ENCODE assay signal across 9 cellular contexts in the genomic region with DNA sequence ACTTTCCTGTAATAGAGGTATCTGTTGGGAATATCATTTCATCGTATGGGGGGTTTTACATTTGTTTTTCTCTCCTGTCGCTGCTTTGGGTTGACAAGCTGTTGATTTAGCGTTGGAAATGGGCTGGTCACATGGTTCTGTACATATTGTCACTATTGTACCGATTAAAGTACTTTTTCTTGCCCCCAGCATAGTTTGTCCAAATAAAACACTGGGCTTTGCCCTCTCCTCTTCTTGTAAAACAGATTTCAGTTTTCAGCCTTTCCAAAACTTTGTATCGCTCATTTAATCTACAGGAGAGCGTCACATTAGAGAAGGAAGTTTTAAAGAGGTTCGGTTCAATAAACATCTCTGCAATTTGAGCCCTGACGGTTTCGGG. TPM values are rescaled to one million over a fixed set of nuclear protein-coding genes. Genes with fewer than 3 reads are reported as not detected.
DNase-seq lines count a peak whose midpoint lies in the region; ATAC-seq, FAIRE-seq and TF ChIP-seq lines count a peak whose summit lies in the region.
"Had no signal": no experiment of that assay in that cellular context is flagged by ENCODE, and none has a peak within 500 bp of the region (broad histone marks: within the 10 kb centered on the region; RNA-seq: fewer than 3 reads in every experiment).

No MANE protein-coding gene starts in this region.

- H2BK5ac ChIP-seq in mesenchymal stem cell (ENCODE audit: low read depth, low read length, poor library complexity, severe bottlenecking), result no peak overlapping the region

- H4K20me1 ChIP-seq in GM12878 (ENCODE audit: control insufficient read depth, insufficient read depth), result peaks cover 2% of the 10 kb centered on the region; the same call in 1 of the 2 replicates

- no peak for DNase-seq in cardiac muscle cell (ENCODE audit: low read depth in 1 of 2, low spot score in 1 of 2)
- DNase-seq in Right ventricle myocardium inferior (ENCODE audit: missing footprints), result no peak
- no peak for DNase-seq in GM12878 (ENCODE audit: low read depth, low spot score)
- DNase-seq in mesenchymal stem cell, result no peak
- no peak for DNase-seq in upper lobe of left lung
- DNase-seq in sciatic nerve (ENCODE audit: low spot score), result no peak

- no peak overlapping the region for H3K23ac ChIP-seq in mesenchymal stem cell (ENCODE audit: low read length in 2 of 2)

- no peak overlapping the region for H2BK120ac ChIP-seq in mesenchymal stem cell (ENCODE audit: low read depth, low read length)

- H3K14ac ChIP-seq in mesenchymal stem cell (ENCODE audit: low read length in 2 of 2), result no peak overlapping the region

- peak overlapping the region; percentile 2; the same call in 1 of the 2 replicates for H2AFZ ChIP-seq in GM12878 (ENCODE audit: control insufficient read depth, low read depth, low read length)
- H2AFZ ChIP-seq in mesenchymal stem cell (ENCODE audit: low read depth, low read length), result no peak overlapping the region

- TF ChIP-seq RAD21 in GM12878 (IDR thresholded peaks at IDR 0.05; ENCODE audit: insufficient read depth, low read depth, low read length), result no peak

- peaks cover 3% of the 10 kb centered on the region for H3K79me2 ChIP-seq in GM12878 (ENCODE audit: control insufficient read depth, insufficient read depth, low read length)

- no peak overlapping the region for H2BK15ac ChIP-seq in mesenchymal stem cell (ENCODE audit: low read depth, poor library complexity, severe bottlenecking)

- in situ Hi-C loops in GM12878 (cut with MboI), result no loop called here

- TF ChIP-seq POLR2A in GM12878 (IDR thresholded peaks at IDR 0.05; ENCODE audit: low read depth, low read length), result no peak
- TF ChIP-seq POLR2A in upper lobe of left lung (IDR thresholded peaks at IDR 0.05), result no peak

- SMC1A ChIA-PET in GM12878 (lab: Charles Lee; ENCODE audit: uncharacterized antibody, unreplicated experiment), result no interaction called here

- no peak overlapping the region for H2AK5ac ChIP-seq in mesenchymal stem cell (ENCODE audit: low read length, severe bottlenecking)

- H3K27me3 ChIP-seq in cardiac muscle cell (peaks cover 55% of the 10 kb centered on the region), GM12878 (replicated peaks in 1 of 2; ENCODE audit: control insufficient read depth in 2 of 2, insufficient read depth in 2 of 2, low read length in 1 of 2) (peaks cover 3 to 14% of the 10 kb centered on the region in 2 experiments), mesenchymal stem cell (ENCODE audit: control insufficient read depth in 1 of 2, insufficient read depth in 1 of 2, low read length in 2 of 2) (peaks cover 22 to 29% of the 10 kb centered on the region in 2 experiments), upper lobe of left lung (peaks cover 0 to 3% (median 1%) of the 10 kb centered on the region in 4 donors)

- WGBS in GM12878 (ENCODE audit: insufficient coverage, insufficient replicate concordance, low lambda C conversion rate, missing lambda C conversion rate), result 7% methylated on average over 9 of the region's 9 CpGs
- 1% methylated on average over 8 of the region's 9 CpGs for WGBS in mesenchymal stem cell
- 3 to 5% methylated on average over 9 of the region's 9 CpGs for WGBS in upper lobe of left lung, 2 donors

- H4K91ac ChIP-seq in mesenchymal stem cell (ENCODE audit: low read length), result no peak overlapping the region

- ATAC-seq in Right ventricle myocardium inferior (no peak), GM12878 (no peak), upper lobe of left lung (ENCODE audit: low FRiP score in 2 of 2) (no peak), sciatic nerve (no peak), HG03045 (IDR thresholded peaks at IDR 0.05; ENCODE audit: unreplicated experiment) (no peak), GM19328 (IDR thresholded peaks at IDR 0.05; ENCODE audit: unreplicated experiment) (no peak)

- H2BK12ac ChIP-seq in mesenchymal stem cell (ENCODE audit: low read length in 2 of 2), result no peak overlapping the region

- H3K4me1 ChIP-seq in cardiac muscle cell (ENCODE audit: low read depth) (peaks cover 16% of the 10 kb centered on the region), GM12878 (ENCODE audit: control insufficient read depth, insufficient read depth, low read length) (peaks cover 13% of the 10 kb centered on the region), mesenchymal stem cell (ENCODE audit: control insufficient read depth, insufficient read depth, low read depth, low read length) (no peaks in the 10 kb centered on the region), upper lobe of left lung (peaks cover 24 to 40% (median 38%) of the 10 kb centered on the region in 4 donors)

- no peak overlapping the region for H3K27ac ChIP-seq in cardiac muscle cell
- no peak overlapping the region for H3K27ac ChIP-seq in GM12878 (ENCODE audit: control insufficient read depth, insufficient read depth)
- no peak overlapping the region for H3K27ac ChIP-seq in mesenchymal stem cell (ENCODE audit: low read length, poor library complexity, severe bottlenecking)
- H3K27ac ChIP-seq in upper lobe of left lung, result peak overlapping the region in 2 of 4 donors; percentile 30 to 84

- H3K4me3 ChIP-seq in cardiac muscle cell, result peak overlapping the region; percentile 59
- H3K4me3 ChIP-seq in GM12878, result peak overlapping the region; percentile 82
- H3K4me3 ChIP-seq in mesenchymal stem cell (ENCODE audit: insufficient read depth in 1 of 2, low read depth in 1 of 2, low read length in 2 of 2), result peak overlapping the region in 1 of 2 experiments; percentile 83
- H3K4me3 ChIP-seq in upper lobe of left lung, result peak overlapping the region; percentile 61 to 73 (median 68)

- intact Hi-C loops in Right ventricle myocardium inferior (cut with DNase I) (loop anchor here (5.0 to 10.0 kb wide), 6 partner anchors 112 to 800 kb away; a partner anchor contains a TSS), GM12878 (cut with micrococcal nuclease; ENCODE audit: unreplicated experiment) (loop anchor here (5.0 kb wide), 2 partner anchors 323 to 662 kb away; a partner anchor contains a TSS), sciatic nerve (cut with DNase I) (no loop called here)

- no peak for FAIRE-seq in GM12878 (lab: Jason Lieb, UNC)

- CTCF ChIA-PET in GM12878 (lab: Yijun Ruan, JAX), result interaction anchor here (1.3 to 2.1 kb wide), 3 partner anchors 11 to 331 kb away, joined by 4 to 6 read pairs (median 6); no protein-coding TSS in a partner anchor

- RAD21 ChIA-PET in GM12878 (lab: Charles Lee; ENCODE audit: unreplicated experiment), result interaction anchor here (1.1 to 1.5 kb wide), 4 partner anchors 9 to 53 kb away, joined by 3 to 6 read pairs (median 4); a partner anchor contains a TSS

- H3K4me2 ChIP-seq in GM12878 (ENCODE audit: control insufficient read depth, insufficient read depth) (peak overlapping the region; percentile 98), mesenchymal stem cell (ENCODE audit: low read length, poor library complexity, severe bottlenecking) (peak overlapping the region; percentile 79)

- H3K9ac ChIP-seq in GM12878 (ENCODE audit: control insufficient read depth, insufficient read depth, low read length) (peak overlapping the region; percentile 32; the same call in 1 of the 2 replicates), mesenchymal stem cell (ENCODE audit: low read length) (peak overlapping the region; percentile 87)

- POLR2A ChIA-PET in GM12878 (lab: Charles Lee), result interaction anchor here (0.6 to 1.8 kb wide), 2 partner anchors 9 to 477 kb away, joined by 3 to 9 read pairs; a partner anchor contains a TSS

- H3K4ac ChIP-seq in mesenchymal stem cell (ENCODE audit: low read depth in 1 of 2, low read length in 2 of 2), result no peak overlapping the region

- no peak overlapping the region for H4K8ac ChIP-seq in mesenchymal stem cell (ENCODE audit: low read length)

- no peaks in the 10 kb centered on the region for H3K9me3 ChIP-seq in cardiac muscle cell (ENCODE audit: low read depth)
- H3K9me3 ChIP-seq in GM12878 (replicated peaks; ENCODE audit: control insufficient read depth, insufficient read depth, low read length), result peaks cover 2% of the 10 kb centered on the region; the same call in 2 of the 3 replicates
- no peaks in the 10 kb centered on the region for H3K9me3 ChIP-seq in mesenchymal stem cell (ENCODE audit: control insufficient read depth, low read length)
- no peaks in the 10 kb centered on the region for H3K9me3 ChIP-seq in upper lobe of left lung

- TF ChIP-seq CTCF in cardiac muscle cell (IDR thresholded peaks at IDR 0.05; ENCODE audit: low read depth, low read length), result no peak
- no peak for TF ChIP-seq CTCF in GM12878 (IDR thresholded peaks at IDR 0.05 in 2 of 3, conservative IDR thresholded peaks at IDR 0.05 in 1 of 3; ENCODE audit: control insufficient read depth in 2 of 3, extremely low read depth in 1 of 3, insufficient read depth in 1 of 3, low read depth in 3 of 3, low read length in 3 of 3)
- TF ChIP-seq CTCF in upper lobe of left lung (IDR thresholded peaks at IDR 0.05), result no peak

- H3K36me3 ChIP-seq in cardiac muscle cell (peaks cover 21% of the 10 kb centered on the region), GM12878 (ENCODE audit: control insufficient read depth in 2 of 2, insufficient read depth in 2 of 2, low read length in 1 of 2) (peaks cover 2 to 10% of the 10 kb centered on the region in 2 experiments; a peak in 3 of 4 replicates), mesenchymal stem cell (ENCODE audit: control insufficient read depth in 1 of 2, insufficient read depth in 2 of 2, low read depth in 1 of 2, low read length in 2 of 2) (peaks cover 3 to 35% of the 10 kb centered on the region in 2 experiments), upper lobe of left lung (peaks cover 0 to 31% (median 16%) of the 10 kb centered on the region in 4 donors)

- peaks cover 8% of the 10 kb centered on the region for H3K79me1 ChIP-seq in mesenchymal stem cell (replicated peaks; ENCODE audit: low read length, poor library complexity, severe bottlenecking)

- TF ChIP-seq EP300 in GM12878 (IDR thresholded peaks at IDR 0.05; ENCODE audit: borderline replicate concordance in 1 of 2, control insufficient read depth in 1 of 2, low read depth in 2 of 2, low read length in 2 of 2), result no peak
- no peak for TF ChIP-seq EP300 in upper lobe of left lung (IDR thresholded peaks at IDR 0.05)

- no TSS peak for BruUV-seq in GM12878 (replicated peaks; lab: Mats Ljungman, UMichigan)

- no peak overlapping the region for H3K18ac ChIP-seq in mesenchymal stem cell (ENCODE audit: low read depth in 1 of 2, low read length in 2 of 2)

RNA-seq across cellular contexts. Expression of a gene that starts 4.0 kb away (rescaled TPM):
- 16.7 and 17.3 TPM in 2 replicates for total RNA-seq in cardiac muscle cell
- 10.4 and 12.9 TPM in 2 replicates for polyA plus RNA-seq in cardiac muscle cell
- total RNA-seq in Right ventricle myocardium inferior, result 34.4 TPM
- total RNA-seq in GM12878 (2013; cell fraction: nucleolus; rRNA removed), result 43.7 and 47.2 TPM in 2 replicates
- 27.5 and 34.6 TPM in 2 replicates for total RNA-seq in GM12878 (2014; rRNA removed)
- 31.5 and 32.4 TPM in 2 replicates for total RNA-seq in GM12878 (2014; rRNA removed; fragmentation: Illumina TruSeq; extraction: Trizol)
- 29.1 and 29.4 TPM in 2 replicates for total RNA-seq in GM12878 (2021)
- polyA plus RNA-seq in GM12878 (2011; ENCODE audit: low read depth), result 10.5 TPM
- 49.7 and 70.6 TPM in 2 replicates for polyA plus RNA-seq in GM12878 (2011; rRNA removed)
- polyA plus RNA-seq in GM12878 (2011; cell fraction: cytosol; rRNA removed), result 20.6 and 22.9 TPM in 2 replicates
- 77.8 and 78.2 TPM in 2 replicates for polyA plus RNA-seq in GM12878 (2011; cell fraction: nucleus; rRNA removed)
- 25.9 and 26.9 TPM in 2 replicates for polyA plus RNA-seq in GM12878 (2012)
- 32.1 and 39.0 TPM in 2 replicates for polyA plus RNA-seq in GM12878 (2014; fragmentation: Illumina TruSeq; extraction: Trizol)
- 10 to 100 TPM in 1 of 2 experiments, 1 to 10 TPM in 1; 8.0 to 12.4 TPM for polyA plus RNA-seq in GM12878 (2014; fragmentation: Nextera tagmentation; extraction: Ambion mirVana)
- polyA plus RNA-seq in GM12878 (2014; rRNA removed), result 24.2 and 24.6 TPM in 2 replicates
- 10 to 100 TPM; 17.4 to 19.5 TPM for polyA plus RNA-seq in GM12878 (2016; fragmentation: Nextera tagmentation; extraction: Ambion mirVana)
- 47.5 and 83.2 TPM in 2 replicates for polyA minus RNA-seq in GM12878 (2011; rRNA and poly(A)+ RNA removed)
- 16.7 and 33.9 TPM in 2 replicates for polyA minus RNA-seq in GM12878 (2011; cell fraction: cytosol; rRNA and poly(A)+ RNA removed)
- polyA minus RNA-seq in GM12878 (2011; cell fraction: nucleus; rRNA and poly(A)+ RNA removed), result 18.1 and 22.3 TPM in 2 replicates
- polyA plus RNA-seq in mesenchymal stem cell (2013, experiment 1 of 2), result 9.3 TPM
- polyA plus RNA-seq in mesenchymal stem cell (2013, experiment 2 of 2), result 9.1 TPM
- total RNA-seq in upper lobe of left lung, result 10 to 100 TPM; 13.0 to 73.3 (median 41.5) TPM
- 62.7 TPM for total RNA-seq in sciatic nerve

RNA-seq across cellular contexts. Expression of a gene that starts 8.7 kb away (rescaled TPM):
- 24.8 and 54.3 TPM in 2 replicates for total RNA-seq in cardiac muscle cell
- 122 and 132 TPM in 2 replicates for polyA plus RNA-seq in cardiac muscle cell
- 89.9 TPM for total RNA-seq in Right ventricle myocardium inferior
- total RNA-seq in GM12878 (2013; cell fraction: nucleolus; rRNA removed), result 52.1 and 56.3 TPM in 2 replicates
- 65.3 and 70.9 TPM in 2 replicates for total RNA-seq in GM12878 (2014; rRNA removed)
- total RNA-seq in GM12878 (2014; rRNA removed; fragmentation: Illumina TruSeq; extraction: Trizol), result 64.5 and 72.3 TPM in 2 replicates
- total RNA-seq in GM12878 (2021), result 68.0 and 74.3 TPM in 2 replicates
- 65.1 TPM for polyA plus RNA-seq in GM12878 (2011; ENCODE audit: low read depth)
- 101 and 151 TPM in 2 replicates for polyA plus RNA-seq in GM12878 (2011; rRNA removed)
- polyA plus RNA-seq in GM12878 (2011; cell fraction: cytosol; rRNA removed), result 33.9 and 35.7 TPM in 2 replicates
- 63.7 and 81.5 TPM in 2 replicates for polyA plus RNA-seq in GM12878 (2011; cell fraction: nucleus; rRNA removed)
- 65.2 and 75.4 TPM in 2 replicates for polyA plus RNA-seq in GM12878 (2012)
- 68.1 and 74.9 TPM in 2 replicates for polyA plus RNA-seq in GM12878 (2014; fragmentation: Illumina TruSeq; extraction: Trizol)
- 100 to 1,000 TPM; 238 to 248 TPM for polyA plus RNA-seq in GM12878 (2014; fragmentation: Nextera tagmentation; extraction: Ambion mirVana)
- polyA plus RNA-seq in GM12878 (2014; rRNA removed), result 60.9 and 64.7 TPM in 2 replicates
- polyA plus RNA-seq in GM12878 (2016; fragmentation: Nextera tagmentation; extraction: Ambion mirVana), result 100 to 1,000 TPM; 171 to 205 TPM
- polyA minus RNA-seq in GM12878 (2011; rRNA and poly(A)+ RNA removed), result 16.1 and 21.0 TPM in 2 replicates
- polyA minus RNA-seq in GM12878 (2011; cell fraction: cytosol; rRNA and poly(A)+ RNA removed), result 2.5 and 4.7 TPM in 2 replicates
- polyA minus RNA-seq in GM12878 (2011; cell fraction: nucleus; rRNA and poly(A)+ RNA removed), result 21.8 and 26.3 TPM in 2 replicates
- 46.7 TPM for polyA plus RNA-seq in mesenchymal stem cell (2013, experiment 1 of 2)
- polyA plus RNA-seq in mesenchymal stem cell (2013, experiment 2 of 2), result 49.3 TPM
- 100 to 1,000 TPM in 1 of 6 donors, 10 to 100 TPM in 5; 11.0 to 312 (median 39.6) TPM for total RNA-seq in upper lobe of left lung
- total RNA-seq in sciatic nerve, result 53.3 TPM

RNA-seq across cellular contexts. Expression of a gene that starts 20.4 kb away (rescaled TPM):
- total RNA-seq in cardiac muscle cell (not detected in 2 replicates), Right ventricle myocardium inferior (not detected), GM12878 (2014; rRNA removed) (0.27 and 0.51 TPM in 2 replicates), GM12878 (2014; rRNA removed; fragmentation: Illumina TruSeq; extraction: Trizol) (0.40 and 0.60 TPM in 2 replicates), GM12878 (2021) (0.21 and 0.36 TPM in 2 replicates), upper lobe of left lung (10 to 100 TPM in 2 of 6 donors, 1 to 10 TPM in 3, under 1 TPM in 1; 0.74 to 44.1 (median 8.7) TPM), sciatic nerve (0.31 TPM)
- polyA plus RNA-seq in cardiac muscle cell (0.66 TPM in 1 of 2 replicates, not detected in the other), GM12878 (2011; rRNA removed) (0.34 and 0.71 TPM in 2 replicates), GM12878 (2014; fragmentation: Illumina TruSeq; extraction: Trizol) (0.53 and 0.95 TPM in 2 replicates), GM12878 (2014; fragmentation: Nextera tagmentation; extraction: Ambion mirVana) (under 1 TPM; 0.13 to 0.26 TPM), GM12878 (2014; rRNA removed) (0.65 and 0.99 TPM in 2 replicates), GM12878 (2016; fragmentation: Nextera tagmentation; extraction: Ambion mirVana) (under 1 TPM in 1 of 2 experiments, not detected in 1; 0.43 TPM)
- 0.21 and 0.49 TPM in 2 replicates for total RNA-seq in GM12878 (2013; cell fraction: nucleolus; rRNA removed)
- polyA plus RNA-seq in GM12878 (2011; ENCODE audit: low read depth), result 0.10 TPM
- 0.16 and 0.25 TPM in 2 replicates for polyA plus RNA-seq in GM12878 (2011; cell fraction: cytosol; rRNA removed)
- polyA plus RNA-seq in GM12878 (2011; cell fraction: nucleus; rRNA removed), result 0.30 and 0.38 TPM in 2 replicates
- 0.21 and 0.24 TPM in 2 replicates for polyA plus RNA-seq in GM12878 (2012)
- 0.21 and 0.22 TPM in 2 replicates for polyA minus RNA-seq in GM12878 (2011; rRNA and poly(A)+ RNA removed)
- polyA minus RNA-seq in GM12878 (2011; cell fraction: cytosol; rRNA and poly(A)+ RNA removed), result not detected in 2 replicates
- 0.36 TPM in 1 of 2 replicates, not detected in the other for polyA minus RNA-seq in GM12878 (2011; cell fraction: nucleus; rRNA and poly(A)+ RNA removed)
- polyA plus RNA-seq in mesenchymal stem cell (2013, experiment 1 of 2), result not detected
- not detected for polyA plus RNA-seq in mesenchymal stem cell (2013, experiment 2 of 2)
- total RNA-seq: NCI-H460 had no signal
